In genomic region chr11:17010851-17011420, GRCh38 we compare ENCODE assay signal across 16 cellular contexts.
"Had no signal": no experiment of that assay in that cellular context is flagged by ENCODE, and none has a peak within 500 bp of the region (broad histone marks: within the 10 kb centered on the region; RNA-seq: fewer than 3 reads in every experiment).

No MANE protein-coding gene starts in this region.

- H3K4me3 ChIP-seq: adrenal gland, heart left ventricle, pancreas, thoracic aorta had no signal

- FAIRE-seq: islet of Langerhans, pancreas had no signal

- H3K27ac ChIP-seq: adrenal gland, epithelial cell of prostate, heart left ventricle, pancreas, thoracic aorta had no signal

- H3K36me3 ChIP-seq: adrenal gland, heart left ventricle, pancreas, thoracic aorta had no signal

- DNase-seq: activated CD4-positive, alpha-beta T cell treated with anti-CD3 and anti-CD28 coated beads, Interleukin-2, amount 50 U/mL, for 48 hours; activated naive CD4-positive, alpha-beta T cell treated with anti-CD3 and anti-CD28 coated beads, Interleukin-2, amount 50 U/mL, for 16 hours; activated T-cell treated with anti-CD3 and anti-CD28 coated beads, Interleukin-2, amount 50 U/mL, for 1 hour; adrenal gland; dermis blood vessel endothelial cell; effector memory CD8-positive, alpha-beta T cell; foreskin melanocyte; heart left ventricle; mammary epithelial cell; naive thymus-derived CD4-positive, alpha-beta T cell; pancreas had no signal

- H3K9me3 ChIP-seq: adrenal gland, heart left ventricle, pancreas, thoracic aorta had no signal

- ATAC-seq: effector memory CD8-positive, alpha-beta T cell; heart left ventricle; left lobe of liver; naive thymus-derived CD4-positive, alpha-beta T cell; pancreas; stimulated activated effector memory CD8-positive, alpha-beta T cell treated with anti-CD3 and anti-CD28 coated beads, Interleukin-12 subunit alpha, Interleukin-12 subunit beta, amount 100 ng/mL, for 72 hours had no signal

- H3K27me3 ChIP-seq: pancreas had no signal
